In the genomic region with DNA sequence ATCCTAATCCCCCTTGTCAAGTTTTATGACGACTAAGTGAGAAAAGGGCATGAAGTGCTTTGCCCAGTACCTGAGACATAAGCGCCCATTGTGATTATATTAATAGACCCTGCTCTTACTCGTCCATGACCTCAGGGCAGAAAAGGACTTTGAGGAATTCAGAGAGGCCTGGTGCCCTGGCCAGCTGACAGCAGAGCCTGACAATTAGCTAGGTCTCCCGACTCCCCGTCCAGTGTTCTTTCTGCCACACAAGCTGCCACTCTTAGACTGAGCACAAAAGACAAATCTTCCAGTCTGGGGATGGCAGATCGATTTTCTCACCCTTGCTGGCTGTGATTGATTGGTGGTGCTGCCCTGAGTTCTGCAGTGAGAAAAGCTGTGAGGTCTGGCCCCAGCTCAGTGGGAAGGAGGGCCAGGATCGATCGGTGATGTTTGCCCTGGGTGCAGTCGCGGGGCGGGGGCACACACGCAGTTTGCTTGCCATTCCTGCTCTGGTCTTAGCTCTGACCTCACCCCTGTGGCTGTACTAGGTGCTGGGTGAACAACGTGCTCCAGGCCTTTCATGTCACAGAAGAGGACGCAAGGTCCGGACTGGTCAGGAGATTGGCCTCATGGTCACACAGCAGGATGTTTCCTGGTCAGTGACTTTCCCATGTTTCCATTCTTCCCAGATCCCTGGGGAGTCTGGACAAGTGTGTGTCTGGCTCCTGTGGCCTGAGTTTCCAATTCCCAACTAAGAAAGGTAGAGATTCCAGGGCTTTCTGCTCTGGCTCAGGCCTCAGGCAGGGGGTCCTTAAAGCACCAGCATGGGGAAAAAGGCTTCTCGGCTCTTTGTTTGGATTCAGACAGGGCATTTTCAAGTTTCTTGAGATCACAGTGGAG, we compare ENCODE assay signal across 17 cellular contexts.
DNase-seq lines count a peak whose midpoint lies in the region; ATAC-seq, FAIRE-seq and TF ChIP-seq lines count a peak whose summit lies in the region.
"Had no signal": no experiment of that assay in that cellular context is flagged by ENCODE, and none has a peak within 500 bp of the region (broad histone marks: within the 10 kb centered on the region; RNA-seq: fewer than 3 reads in every experiment).

No MANE protein-coding gene starts in this region.

- TF ChIP-seq EP300 in SK-N-SH (IDR thresholded peaks at IDR 0.05; ENCODE audit: borderline replicate concordance in 1 of 2, low read depth in 1 of 2, low read length in 1 of 2), result no peak

- DNase-seq in NCI-H1417 (lab: John Stamatoyannopoulos, UW) (peak in 2 of 3 experiments; percentile 32 to 57), NCI-H1417 treated with DMSO at 0.1 percent for 48 hours (lab: John Stamatoyannopoulos, UW) (no peak), islet precursor cell (peak; percentile 84), omental fat pad (ENCODE audit: low spot score) (no peak), urothelium cell line (ENCODE audit: low spot score) (no peak), SK-N-SH (no peak)
- DNase-seq in T-helper 2 cell treated with Interferon-gamma antibody and Interleukin-4, amounts not matched to agents 5 μg/mL and 100 μg/mL, for 36 hours (ENCODE audit: low spot score), result no peak
- DNase-seq in activated T-cell treated with anti-CD3 and anti-CD28 coated beads, Interleukin-2, amount 50 U/mL, for 1 hour, result no peak
- DNase-seq: CD8-positive, alpha-beta T cell; GF-D8; head of caudate nucleus; NCI-H1694 treated with DMSO at 0.1 percent for 48 hours; stimulated activated naive CD4-positive, alpha-beta T cell treated with Interleukin-2 at 50 U/mL for 16 hours had no signal

- CTCF ChIA-PET in SK-N-SH (lab: Yijun Ruan, JAX), result interaction anchor here (1.4 kb wide), 1 partner anchor 65 kb away, joined by 3 read pairs; no protein-coding TSS in a partner anchor

- no peaks in the 10 kb centered on the region for H3K4me1 Mint-ChIP-seq in T-helper 2 cell treated with Interferon-gamma antibody and Interleukin-4, amounts not matched to agents 5 μg/mL and 100 μg/mL, for 36 hours (ENCODE audit: low read depth)
- H3K4me1 Mint-ChIP-seq: activated naive CD4-positive, alpha-beta T cell treated with anti-CD3 and anti-CD28 coated beads, Interleukin-2, amount 50 U/mL, for 24 hours had no signal

- H3K27me3 ChIP-seq in SK-N-SH (ENCODE audit: insufficient read depth), result no peaks in the 10 kb centered on the region

- FAIRE-seq in urothelium cell line (lab: Jason Lieb, UNC), result peak; percentile 81
- FAIRE-seq: TTC549 had no signal

- peak overlapping the region in 1 of 2 experiments; percentile 89; a peak in 2 of 4 replicates for H3K27ac ChIP-seq in SK-N-SH (ENCODE audit: low read depth in 2 of 2, low read length in 1 of 2)
- H3K27ac ChIP-seq: 22Rv1 had no signal

- H3F3A ChIP-seq in SK-N-SH (replicated peaks; ENCODE audit: insufficient read depth), result no peaks in the 10 kb centered on the region

- no peaks in the 10 kb centered on the region for H3K36me3 Mint-ChIP-seq in T-helper 2 cell treated with Interferon-gamma antibody and Interleukin-4, amounts not matched to agents 5 μg/mL and 100 μg/mL, for 36 hours (ENCODE audit: low read depth)
- H3K36me3 Mint-ChIP-seq: activated naive CD4-positive, alpha-beta T cell treated with anti-CD3 and anti-CD28 coated beads, Interleukin-2, amount 50 U/mL, for 24 hours; CD8-positive, alpha-beta T cell had no signal

- H3K9me2 ChIP-seq in SK-N-SH, result no peaks in the 10 kb centered on the region

- no peaks in the 10 kb centered on the region for H3K36me3 ChIP-seq in SK-N-SH (replicated peaks in 1 of 2; ENCODE audit: control insufficient read depth in 1 of 2, insufficient read depth in 2 of 2, low read length in 1 of 2)

- H3K27ac Mint-ChIP-seq in T-helper 2 cell treated with Interferon-gamma antibody and Interleukin-4, amounts not matched to agents 5 μg/mL and 100 μg/mL, for 36 hours, result no peak overlapping the region
- H3K27ac Mint-ChIP-seq: activated naive CD4-positive, alpha-beta T cell treated with anti-CD3 and anti-CD28 coated beads, Interleukin-2, amount 50 U/mL, for 24 hours; CD8-positive, alpha-beta T cell had no signal

- peaks cover 7% of the 10 kb centered on the region for H3K27me3 Mint-ChIP-seq in T-helper 2 cell treated with Interferon-gamma antibody and Interleukin-4, amounts not matched to agents 5 μg/mL and 100 μg/mL, for 36 hours (ENCODE audit: low read depth)
- H3K27me3 Mint-ChIP-seq: activated naive CD4-positive, alpha-beta T cell treated with anti-CD3 and anti-CD28 coated beads, Interleukin-2, amount 50 U/mL, for 24 hours had no signal

- no peak overlapping the region for H3K4me3 ChIP-seq in SK-N-SH (ENCODE audit: low read depth in 2 of 2, low read length in 1 of 2)

- H2AFZ ChIP-seq in SK-N-SH (ENCODE audit: low read depth), result no peak overlapping the region

- POLR2A ChIA-PET in SK-N-SH (lab: Yijun Ruan, JAX), result interaction anchor here (0.6 to 1.0 kb wide), 3 partner anchors 12 to 336 kb away, joined by 3 read pairs; a partner anchor contains a TSS

- H4K20me1 ChIP-seq in SK-N-SH (ENCODE audit: insufficient read depth), result no peaks in the 10 kb centered on the region

- WGBS in SK-N-SH (ENCODE audit: low lambda C conversion rate), result 80% methylated on average over 10 of the region's 16 CpGs

- no peak overlapping the region for H3K4me2 ChIP-seq in SK-N-SH

- H3K4me3 Mint-ChIP-seq in T-helper 2 cell treated with Interferon-gamma antibody and Interleukin-4, amounts not matched to agents 5 μg/mL and 100 μg/mL, for 36 hours, result no peak overlapping the region
- H3K4me3 Mint-ChIP-seq: activated naive CD4-positive, alpha-beta T cell treated with anti-CD3 and anti-CD28 coated beads, Interleukin-2, amount 50 U/mL, for 24 hours; CD8-positive, alpha-beta T cell had no signal

- H3K4me1 ChIP-seq in SK-N-SH (ENCODE audit: control insufficient read depth in 1 of 2, insufficient read depth in 2 of 2, low read depth in 1 of 2, low read length in 1 of 2), result peaks cover 0 to 54% of the 10 kb centered on the region in 2 experiments; a peak in 2 of 4 replicates

- H3K9me3 Mint-ChIP-seq in T-helper 2 cell treated with Interferon-gamma antibody and Interleukin-4, amounts not matched to agents 5 μg/mL and 100 μg/mL, for 36 hours, result no peaks in the 10 kb centered on the region
- H3K9me3 Mint-ChIP-seq: activated naive CD4-positive, alpha-beta T cell treated with anti-CD3 and anti-CD28 coated beads, Interleukin-2, amount 50 U/mL, for 24 hours; CD8-positive, alpha-beta T cell had no signal

- H3K9ac ChIP-seq in SK-N-SH, result no peak overlapping the region

- no peaks in the 10 kb centered on the region for H3K79me2 ChIP-seq in SK-N-SH (ENCODE audit: insufficient read depth)

- TF ChIP-seq RAD21 in SK-N-SH (IDR thresholded peaks at IDR 0.05; ENCODE audit: low read length), result no peak

- ATAC-seq in omental fat pad (ENCODE audit: low FRiP score), result peak; percentile 25
- ATAC-seq: CD8-positive, alpha-beta T cell; left colon had no signal

- TF ChIP-seq CTCF in omental fat pad (IDR thresholded peaks at IDR 0.05), result no peak
- no peak for TF ChIP-seq CTCF in SK-N-SH (IDR thresholded peaks at IDR 0.05)

- no peaks in the 10 kb centered on the region for H3K9me3 ChIP-seq in SK-N-SH

TF ChIP-seq in SK-N-SH, 30 proteins besides CTCF, POLR2A, EP300 and RAD21:
- TF ChIP-seq FOXM1 (IDR thresholded peaks at IDR 0.05; ENCODE audit: low read depth) (no peak), POLR2AphosphoS5 (IDR thresholded peaks at IDR 0.05; ENCODE audit: low read depth, low read length) (no peak), JUND (IDR thresholded peaks at IDR 0.05) (no peak), TEAD4 (IDR thresholded peaks at IDR 0.05; ENCODE audit: borderline replicate concordance, insufficient read depth) (no peak), GABPA (IDR thresholded peaks at IDR 0.05; ENCODE audit: low read depth) (no peak), MXI1 (IDR thresholded peaks at IDR 0.05; ENCODE audit: low read depth, low read length) (no peak)
- TF ChIP-seq, protein P1, sequence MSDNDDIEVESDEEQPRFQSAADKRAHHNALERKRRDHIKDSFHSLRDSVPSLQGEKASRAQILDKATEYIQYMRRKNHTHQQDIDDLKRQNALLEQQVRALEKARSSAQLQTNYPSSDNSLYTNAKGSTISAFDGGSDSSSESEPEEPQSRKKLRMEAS (IDR thresholded peaks at IDR 0.05; ENCODE audit: low read depth), result no peak

Comparison
In these comparisons a context has a peak if more than half of its experiments do, and no peak if none do; other contexts are left out.
1. DNase-seq: peak in NCI-H1417 (2 of 3) and islet precursor cell (single experiment); none in NCI-H1417 treated with DMSO at 0.1 percent for 48 hours (single experiment), omental fat pad (single experiment), urothelium cell line (single experiment), T-helper 2 cell treated with Interferon-gamma antibody and Interleukin-4, amounts not matched to agents 5 μg/mL and 100 μg/mL, for 36 hours (single experiment), activated T-cell treated with anti-CD3 and anti-CD28 coated beads, Interleukin-2, amount 50 U/mL, for 1 hour (single experiment) and SK-N-SH (single experiment).